8 cellular contexts compared by ENCODE assay signal in genomic region chr10:17512341-17513001, GRCh38. TPM values are rescaled to one million over a fixed set of nuclear protein-coding genes. Genes with fewer than 3 reads are reported as not detected.
A peak's percentile ranks its signal among the peaks of the same experiment; 100 is the strongest.
DNase-seq lines count a peak whose midpoint lies in the region; ATAC-seq, FAIRE-seq and TF ChIP-seq lines count a peak whose summit lies in the region.

No MANE protein-coding gene starts in this region.

- no peaks in the 10 kb centered on the region for H3K4me1 ChIP-seq in colonic mucosa
- H3K4me1 ChIP-seq in mesodermal cell (ENCODE audit: control insufficient read depth, insufficient read depth, low read length, poor library complexity, severe bottlenecking), result peaks cover 16% of the 10 kb centered on the region

- intact Hi-C loops in colonic mucosa (cut with DNase I), result no loop called here

- POLR2A ChIA-PET in BJ (lab: Charles Lee), result no interaction called here

- 0 to 78% methylated on average over 1 to 2 of the region's 5 CpGs for WGBS in mesodermal cell (ENCODE audit: insufficient coverage in 2 of 2), 2 experiments

- H3K4me3 ChIP-seq in BJ (ENCODE audit: low read depth, low read length), result no peak overlapping the region
- H3K4me3 ChIP-seq in colonic mucosa, result no peak overlapping the region
- no peak overlapping the region for H3K4me3 ChIP-seq in mesodermal cell (ENCODE audit: extremely low read depth, insufficient read depth, low read length, poor library complexity, severe bottlenecking)

- FAIRE-seq in HTR-8/SVneo (lab: Jason Lieb, UNC), result peak; percentile 55

- H3K36me3 ChIP-seq in BJ (ENCODE audit: control insufficient read depth, insufficient read depth, low read length) (no peaks in the 10 kb centered on the region), colonic mucosa (no peaks in the 10 kb centered on the region), mesodermal cell (ENCODE audit: control insufficient read depth, insufficient read depth, low read length) (no peaks in the 10 kb centered on the region)

- H3K9ac ChIP-seq in colonic mucosa (ENCODE audit: low read depth in 2 of 2, low read length in 2 of 2), result no peak overlapping the region

- TF ChIP-seq CTCF in BJ (IDR thresholded peaks at IDR 0.05; ENCODE audit: insufficient read depth, low read depth, low read length) (no peak), colonic mucosa (IDR thresholded peaks at IDR 0.05) (no peak)

- no peaks in the 10 kb centered on the region for H3K9me3 ChIP-seq in colonic mucosa
- no peaks in the 10 kb centered on the region for H3K9me3 ChIP-seq in mesodermal cell (ENCODE audit: control insufficient read depth, low read length)

- DNase-seq in BJ (ENCODE audit: low read depth) (peak; percentile 89), HTR-8/SVneo (ENCODE audit: insufficient read length, low spot score) (no peak), colonic mucosa (peak; percentile 78), inferior parietal cortex (ENCODE audit: extremely low spot score) (no peak), NCI-H526 (lab: John Stamatoyannopoulos, UW) (no peak)
- no peak for DNase-seq in activated CD4-positive, CD25-positive, alpha-beta regulatory T cell treated with anti-CD3 and anti-CD28 coated beads, Interleukin-2, amount 50 U/mL, for 72 hours

- CTCF ChIA-PET in BJ (lab: Yijun Ruan, JAX), result interaction anchor here (0.6 kb wide), 1 partner anchor 193 kb away, joined by 7 read pairs; no protein-coding TSS in a partner anchor

- ATAC-seq in GM21528 (IDR thresholded peaks at IDR 0.05; ENCODE audit: low FRiP score, unreplicated experiment), result no peak

- no peaks in the 10 kb centered on the region for H3K27me3 ChIP-seq in BJ (ENCODE audit: control insufficient read depth, insufficient read depth, low read length)
- H3K27me3 ChIP-seq in colonic mucosa, result no peaks in the 10 kb centered on the region

- no peak overlapping the region for H3K27ac ChIP-seq in colonic mucosa
- peak overlapping the region; percentile 74 for H3K27ac ChIP-seq in mesodermal cell (ENCODE audit: low read depth, low read length, severe bottlenecking)

RNA-seq across cellular contexts. Expression of gene ST8SIA6, which starts 58.1 kb away (rescaled TPM):
- polyA plus RNA-seq in BJ (2011; rRNA removed), result 0.07 TPM in 1 of 2 replicates, not detected in the other
- 0.09 and 0.15 TPM in 2 replicates for polyA minus RNA-seq in BJ (2011; rRNA and poly(A)+ RNA removed)
- total RNA-seq in colonic mucosa, result 1 to 10 TPM in 1 of 2 donors, under 1 TPM in 1; 0.94 to 3.5 TPM
- polyA plus RNA-seq in mesodermal cell (2013, experiment 1 of 2), result 0.48 TPM
- 0.25 TPM for polyA plus RNA-seq in mesodermal cell (2013, experiment 2 of 2)

Comparison
In these comparisons a context has a peak if more than half of its experiments do, and no peak if none do; other contexts are left out.
1. DNase-seq: peak in BJ (single experiment) and colonic mucosa (single experiment); none in HTR-8/SVneo (single experiment), inferior parietal cortex (single experiment), NCI-H526 (0 of 2) and activated CD4-positive, CD25-positive, alpha-beta regulatory T cell treated with anti-CD3 and anti-CD28 coated beads, Interleukin-2, amount 50 U/mL, for 72 hours (single experiment).